ENCODE assay signal across 40 cellular contexts in the genomic region with DNA sequence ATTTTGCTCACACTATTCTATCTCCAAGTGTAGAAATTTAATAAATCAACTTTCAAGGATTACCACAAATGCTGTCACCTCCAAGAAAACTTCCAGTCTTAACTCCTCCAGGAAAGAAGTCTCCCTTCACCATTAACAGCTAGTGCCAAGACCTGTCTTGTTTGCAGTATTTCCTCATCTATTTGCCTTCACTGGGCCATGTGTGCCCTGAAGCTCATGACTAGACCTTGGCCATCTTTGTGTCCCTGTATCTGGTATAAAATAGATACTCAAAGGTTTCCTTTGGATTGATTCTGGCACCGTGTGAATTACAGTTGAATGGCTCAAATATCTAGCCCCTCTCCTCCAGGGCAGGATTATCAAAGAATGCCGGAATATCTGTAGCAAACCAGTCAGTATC.
"Had no signal": no experiment of that assay in that cellular context is flagged by ENCODE, and none has a peak within 500 bp of the region (broad histone marks: within the 10 kb centered on the region; RNA-seq: fewer than 3 reads in every experiment).

No MANE protein-coding gene starts in this region.

- H3K36me3 Mint-ChIP-seq: activated naive CD4-positive, alpha-beta T cell treated with anti-CD3 and anti-CD28 coated beads, Interleukin-2, amount 10 ng/mL, durations not matched to agents 7 days and 5 days; activated naive CD4-positive, alpha-beta T cell treated with anti-CD3 and anti-CD28 coated beads, Interleukin-2, amount 50 U/mL, for 24 hours; activated naive CD8-positive, alpha-beta T cell; activated naive CD8-positive, alpha-beta T cell treated with anti-CD3 and anti-CD28 coated beads for 36 hours; activated naive CD8-positive, alpha-beta T cell treated with anti-CD3 and anti-CD28 coated beads, Interleukin-2, amount 10 ng/mL, durations not matched to agents 7 days and 5 days; brain had no signal

- H3K9me3 ChIP-seq: adrenal gland, ascending aorta, body of pancreas, breast epithelium had no signal

- H3K27me3 Mint-ChIP-seq: activated naive CD4-positive, alpha-beta T cell treated with anti-CD3 and anti-CD28 coated beads, Interleukin-2, amount 10 ng/mL, durations not matched to agents 7 days and 5 days; activated naive CD4-positive, alpha-beta T cell treated with anti-CD3 and anti-CD28 coated beads, Interleukin-2, amount 50 U/mL, for 24 hours; activated naive CD8-positive, alpha-beta T cell; activated naive CD8-positive, alpha-beta T cell treated with anti-CD3 and anti-CD28 coated beads for 36 hours; activated T-cell treated with anti-CD3 and anti-CD28 coated beads, Interleukin-2, amount 50 U/mL, for 24 hours; activated T-helper 17 cell treated with anti-CD3 and anti-CD28 coated beads, Interleukin-2, amount 50 U/mL, for 72 hours; brain; central memory CD8-positive, alpha-beta T cell had no signal

- H3K27ac Mint-ChIP-seq: activated naive CD4-positive, alpha-beta T cell treated with anti-CD3 and anti-CD28 coated beads for 36 hours; activated naive CD4-positive, alpha-beta T cell treated with anti-CD3 and anti-CD28 coated beads, Interleukin-2, amount 10 ng/mL, durations not matched to agents 7 days and 5 days; activated naive CD4-positive, alpha-beta T cell treated with anti-CD3 and anti-CD28 coated beads, Interleukin-2, amount 50 U/mL, for 24 hours; activated naive CD4-positive, alpha-beta T cell treated with anti-CD3 and anti-CD28 coated beads, Interleukin-2, amount 50 U/mL, for 72 hours; activated naive CD8-positive, alpha-beta T cell; activated naive CD8-positive, alpha-beta T cell treated with anti-CD3 and anti-CD28 coated beads for 36 hours; activated naive CD8-positive, alpha-beta T cell treated with anti-CD3 and anti-CD28 coated beads, Interleukin-2, amount 10 ng/mL, durations not matched to agents 7 days and 5 days; activated naive CD8-positive, alpha-beta T cell treated with anti-CD3 and anti-CD28 coated beads, Interleukin-2, amount 50 U/mL, for 24 hours; activated T-cell treated with anti-CD3 and anti-CD28 coated beads, Interleukin-2, amount 50 U/mL, for 24 hours; activated T-cell treated with anti-CD3 and anti-CD28 coated beads, Interleukin-2, amount 50 U/mL, for 72 hours; activated T-helper 1 cell treated with anti-CD3 and anti-CD28 coated beads, Interleukin-12 subunit alpha, Interleukin-12 subunit beta, Interleukin-2, Interleukin-4 antibody, amounts not matched to agents 30 ng/mL and 10 ng/mL and 1 ng/mL, durations not matched to agents 14 hours and 24 hours and 36 hours; activated T-helper 17 cell treated with anti-CD3 and anti-CD28 coated beads, Interleukin-2, amount 50 U/mL, for 72 hours; activated T-helper 2 cell treated with anti-CD3 and anti-CD28 coated beads, Interferon-gamma antibody, Interleukin-2, Interleukin-4, amounts not matched to agents 10 μg/mL and 5 μg/mL and 100 μg/mL, durations not matched to agents 14 hours and 24 hours and 36 hours; brain had no signal

- DNase-seq: activated effector memory CD4-positive, alpha-beta T cell treated with anti-CD3 and anti-CD28 coated beads, Interleukin-2, amount 50 U/mL, for 16 hours; activated effector memory CD4-positive, alpha-beta T cell treated with Interleukin-2 at 50 U/mL for 16 hours; activated gamma-delta T cell; activated gamma-delta T cell treated with Interleukin-2 at 50 U/mL for 16 hours; activated naive CD4-positive, alpha-beta T cell; activated naive CD4-positive, alpha-beta T cell treated with anti-CD3 and anti-CD28 coated beads for 36 hours; activated naive CD4-positive, alpha-beta T cell treated with anti-CD3 and anti-CD28 coated beads, Interleukin-2, amount 10 ng/mL, durations not matched to agents 7 days and 5 days; activated naive CD4-positive, alpha-beta T cell treated with anti-CD3 and anti-CD28 coated beads, Interleukin-2, amount 50 U/mL, for 16 hours; activated naive CD4-positive, alpha-beta T cell treated with Interleukin-2 at 50 U/mL for 16 hours; activated naive CD8-positive, alpha-beta T cell treated with anti-CD3 and anti-CD28 coated beads for 36 hours; activated naive CD8-positive, alpha-beta T cell treated with anti-CD3 and anti-CD28 coated beads, Interleukin-2, amount 10 ng/mL, durations not matched to agents 7 days and 5 days; activated naive CD8-positive, alpha-beta T cell treated with anti-CD3 and anti-CD28 coated beads, Interleukin-2, amount 50 U/mL, for 24 hours; activated T-cell treated with anti-CD3 and anti-CD28 coated beads for 4 hours; activated T-cell treated with anti-CD3 and anti-CD28 coated beads, Interleukin-2, amount 50 U/mL, for 1 hour; activated T-cell treated with anti-CD3 and anti-CD28 coated beads, Interleukin-2, amount 50 U/mL, for 24 hours; activated T-cell treated with anti-CD3 and anti-CD28 coated beads, Interleukin-2, amount 50 U/mL, for 4 hours; activated T-cell treated with anti-CD3 and anti-CD28 coated beads, Interleukin-2, amount 50 U/mL, for 48 hours; activated T-cell treated with anti-CD3 and anti-CD28 coated beads, Interleukin-2, amount 50 U/mL, for 72 hours; adrenal gland; amniotic stem cell; amygdala; aorta; body of pancreas; brain microvascular endothelial cell; caudate nucleus; central memory CD4-positive, alpha-beta T cell; cerebellar nuclear complex had no signal

- H3K9me3 Mint-ChIP-seq: activated T-cell treated with anti-CD3 and anti-CD28 coated beads, Interleukin-2, amount 50 U/mL, for 24 hours; activated T-cell treated with anti-CD3 and anti-CD28 coated beads, Interleukin-2, amount 50 U/mL, for 4 hours had no signal

- H3K4me3 ChIP-seq: adrenal gland, ascending aorta, body of pancreas, breast epithelium, cardiac muscle cell had no signal

- H3K36me3 ChIP-seq: adrenal gland, ascending aorta, brain microvascular endothelial cell, breast epithelium, cardiac muscle cell had no signal

- FAIRE-seq: astrocyte, bronchial epithelial cell had no signal

- H3K4me3 Mint-ChIP-seq: activated naive CD4-positive, alpha-beta T cell treated with anti-CD3 and anti-CD28 coated beads for 36 hours; activated naive CD4-positive, alpha-beta T cell treated with anti-CD3 and anti-CD28 coated beads, Interleukin-2, amount 10 ng/mL, durations not matched to agents 7 days and 5 days; activated naive CD4-positive, alpha-beta T cell treated with anti-CD3 and anti-CD28 coated beads, Interleukin-2, amount 50 U/mL, for 24 hours; activated naive CD8-positive, alpha-beta T cell; activated naive CD8-positive, alpha-beta T cell treated with anti-CD3 and anti-CD28 coated beads for 36 hours; activated naive CD8-positive, alpha-beta T cell treated with anti-CD3 and anti-CD28 coated beads, Interleukin-2, amount 10 ng/mL, durations not matched to agents 7 days and 5 days; activated naive CD8-positive, alpha-beta T cell treated with anti-CD3 and anti-CD28 coated beads, Interleukin-2, amount 50 U/mL, for 24 hours; activated T-cell treated with anti-CD3 and anti-CD28 coated beads, Interleukin-2, amount 50 U/mL, for 24 hours; activated T-cell treated with anti-CD3 and anti-CD28 coated beads, Interleukin-2, amount 50 U/mL, for 4 hours; activated T-cell treated with anti-CD3 and anti-CD28 coated beads, Interleukin-2, amount 50 U/mL, for 72 hours; activated T-helper 1 cell treated with anti-CD3 and anti-CD28 coated beads, Interleukin-12 subunit alpha, Interleukin-12 subunit beta, Interleukin-2, Interleukin-4 antibody, amounts not matched to agents 30 ng/mL and 10 ng/mL and 1 ng/mL, durations not matched to agents 14 hours and 24 hours and 36 hours; activated T-helper 17 cell treated with anti-CD3 and anti-CD28 coated beads, Interleukin-2, amount 50 U/mL, for 72 hours; brain; central memory CD8-positive, alpha-beta T cell had no signal

- H3K27ac ChIP-seq: adrenal gland, ascending aorta, body of pancreas, brain microvascular endothelial cell, breast epithelium, cardiac muscle cell had no signal

- H3K27me3 ChIP-seq: adrenal gland, ascending aorta, body of pancreas, brain microvascular endothelial cell, breast epithelium had no signal

- H3K4me1 ChIP-seq: adrenal gland, ascending aorta, body of pancreas, breast epithelium had no signal

- H3K4me1 Mint-ChIP-seq: activated naive CD4-positive, alpha-beta T cell treated with anti-CD3 and anti-CD28 coated beads, Interleukin-2, amount 10 ng/mL, durations not matched to agents 7 days and 5 days; activated naive CD4-positive, alpha-beta T cell treated with anti-CD3 and anti-CD28 coated beads, Interleukin-2, amount 50 U/mL, for 24 hours; activated naive CD8-positive, alpha-beta T cell treated with anti-CD3 and anti-CD28 coated beads for 36 hours; activated naive CD8-positive, alpha-beta T cell treated with anti-CD3 and anti-CD28 coated beads, Interleukin-2, amount 10 ng/mL, durations not matched to agents 7 days and 5 days; activated naive CD8-positive, alpha-beta T cell treated with anti-CD3 and anti-CD28 coated beads, Interleukin-2, amount 50 U/mL, for 24 hours; activated T-helper 17 cell treated with anti-CD3 and anti-CD28 coated beads, Interleukin-2, amount 50 U/mL, for 72 hours; central memory CD8-positive, alpha-beta T cell had no signal

- ATAC-seq: activated naive CD4-positive, alpha-beta T cell treated with anti-CD3 and anti-CD28 coated beads, Interleukin-2, amount 50 U/mL, for 72 hours; activated naive CD8-positive, alpha-beta T cell treated with anti-CD3 and anti-CD28 coated beads, Interleukin-2, amount 50 U/mL, for 24 hours; activated T-cell treated with anti-CD3 and anti-CD28 coated beads, Interleukin-2, amount 50 U/mL, for 4 hours; activated T-cell treated with anti-CD3 and anti-CD28 coated beads, Interleukin-2, amount 50 U/mL, for 72 hours; activated T-helper 17 cell treated with anti-CD3 and anti-CD28 coated beads, Interleukin-2, amount 50 U/mL, for 72 hours; body of pancreas had no signal
